27 cellular contexts compared by ENCODE assay signal in the genomic region with DNA sequence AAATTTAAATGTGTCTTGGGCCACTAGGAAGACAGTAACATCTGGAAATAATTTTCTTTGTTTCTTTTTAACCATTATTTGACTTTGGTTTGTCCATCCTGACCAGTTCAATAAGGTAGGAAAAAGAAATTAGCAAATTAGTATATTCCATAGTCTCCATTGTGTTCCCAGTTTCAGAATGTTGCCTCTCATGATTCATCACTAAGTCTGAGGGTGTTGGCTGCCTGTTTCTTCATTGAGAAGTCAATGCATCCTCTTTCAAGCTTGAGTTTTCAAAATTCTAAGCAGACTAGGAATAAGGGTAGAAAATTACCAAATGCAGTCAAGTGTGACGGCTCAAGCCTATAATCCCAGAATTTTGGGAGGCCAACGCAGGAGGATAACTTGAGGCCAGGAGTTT.
"Had no signal": no experiment of that assay in that cellular context is flagged by ENCODE, and none has a peak within 500 bp of the region (broad histone marks: within the 10 kb centered on the region; RNA-seq: fewer than 3 reads in every experiment).

No MANE protein-coding gene starts in this region.

- H3K4me3 ChIP-seq: ascending aorta, body of pancreas, SJCRH30 had no signal

- H3K9me3 Mint-ChIP-seq: activated naive CD4-positive, alpha-beta T cell treated with anti-CD3 and anti-CD28 coated beads, Interleukin-2, amount 50 U/mL, for 72 hours; activated naive CD8-positive, alpha-beta T cell treated with anti-CD3 and anti-CD28 coated beads, Interleukin-2, amount 50 U/mL, for 24 hours had no signal

- DNase-seq: activated CD4-positive, alpha-beta memory T cell treated with anti-CD3 and anti-CD28 coated beads, Interleukin-2, amount 10 ng/mL, durations not matched to agents 7 days and 5 days; activated CD4-positive, alpha-beta T cell treated with anti-CD3 and anti-CD28 coated beads for 36 hours; activated CD4-positive, alpha-beta T cell treated with anti-CD3 and anti-CD28 coated beads, Interleukin-2, amount 50 U/mL, for 1 hour; activated CD8-positive, alpha-beta memory T cell treated with anti-CD3 and anti-CD28 coated beads, Interleukin-2, amount 50 U/mL, for 4 hours; activated naive CD4-positive, alpha-beta T cell treated with Interleukin-2 at 50 U/mL for 16 hours; activated naive CD8-positive, alpha-beta T cell treated with anti-CD3 and anti-CD28 coated beads, Interleukin-2, amount 50 U/mL, for 24 hours; activated T-cell treated with anti-CD3 and anti-CD28 coated beads, Interleukin-2, amount 50 U/mL, for 1 hour; amniotic stem cell; body of pancreas; NCI-H1105; NCI-H1436; NCI-H1694 treated with DMSO at 0.1 percent for 48 hours; NCI-H2029 treated with DMSO at 0.1 percent for 48 hours; NCI-H510A treated with DMSO at 0.1 percent for 48 hours; NCI-H69; NK-92 treated with Interleukin-12 subunit alpha and Interleukin-12 subunit beta, amount 100 ng/mL, for 24 hours; OCI-M1; Right ventricle myocardium superior; RPMI8226; SJCRH30; SK-N-SH; T-helper 1 cell; WERI-Rb-1 had no signal

- H3K27ac ChIP-seq: ascending aorta, body of pancreas, KMS-11, SJCRH30, WERI-Rb-1 had no signal

- H3K27ac Mint-ChIP-seq: activated CD4-positive, alpha-beta memory T cell treated with anti-CD3 and anti-CD28 coated beads, Interleukin-2, amount 10 ng/mL, durations not matched to agents 7 days and 5 days; activated CD4-positive, alpha-beta T cell treated with anti-CD3 and anti-CD28 coated beads for 36 hours; activated naive CD4-positive, alpha-beta T cell treated with anti-CD3 and anti-CD28 coated beads, Interleukin-2, amount 50 U/mL, for 72 hours; activated naive CD8-positive, alpha-beta T cell treated with anti-CD3 and anti-CD28 coated beads, Interleukin-2, amount 50 U/mL, for 24 hours had no signal

- H3K9me2 ChIP-seq: SK-N-SH had no signal

- H3K4me1 ChIP-seq: SJCRH30 had no signal

- H3K27me3 Mint-ChIP-seq: activated CD4-positive, alpha-beta memory T cell treated with anti-CD3 and anti-CD28 coated beads, Interleukin-2, amount 10 ng/mL, durations not matched to agents 7 days and 5 days; activated CD4-positive, alpha-beta T cell treated with anti-CD3 and anti-CD28 coated beads for 36 hours; activated naive CD8-positive, alpha-beta T cell treated with anti-CD3 and anti-CD28 coated beads, Interleukin-2, amount 50 U/mL, for 24 hours had no signal

- H3K4me2 ChIP-seq: KMS-11, SK-N-SH had no signal

- ATAC-seq: activated CD4-positive, alpha-beta T cell treated with anti-CD3 and anti-CD28 coated beads for 36 hours; activated naive CD4-positive, alpha-beta T cell treated with anti-CD3 and anti-CD28 coated beads, Interleukin-2, amount 50 U/mL, for 72 hours; activated naive CD8-positive, alpha-beta T cell treated with anti-CD3 and anti-CD28 coated beads, Interleukin-2, amount 50 U/mL, for 24 hours; body of pancreas; Panc1 had no signal

- H3K4me3 Mint-ChIP-seq: activated CD4-positive, alpha-beta memory T cell treated with anti-CD3 and anti-CD28 coated beads, Interleukin-2, amount 10 ng/mL, durations not matched to agents 7 days and 5 days; activated CD4-positive, alpha-beta T cell treated with anti-CD3 and anti-CD28 coated beads for 36 hours; activated naive CD8-positive, alpha-beta T cell treated with anti-CD3 and anti-CD28 coated beads, Interleukin-2, amount 50 U/mL, for 24 hours had no signal

- H3K4me1 Mint-ChIP-seq: activated CD4-positive, alpha-beta memory T cell treated with anti-CD3 and anti-CD28 coated beads, Interleukin-2, amount 10 ng/mL, durations not matched to agents 7 days and 5 days; activated CD4-positive, alpha-beta T cell treated with anti-CD3 and anti-CD28 coated beads for 36 hours; activated naive CD8-positive, alpha-beta T cell treated with anti-CD3 and anti-CD28 coated beads, Interleukin-2, amount 50 U/mL, for 24 hours had no signal

- H3K9ac ChIP-seq: KMS-11, SK-N-SH had no signal

- H3K9me3 ChIP-seq: ascending aorta, body of pancreas, SJCRH30, SK-N-SH had no signal

- H3K27me3 ChIP-seq: ascending aorta, body of pancreas, SJCRH30 had no signal

- H3K36me3 ChIP-seq: SJCRH30, WERI-Rb-1 had no signal
